15 cellular contexts compared by ENCODE assay signal in genomic region chr5:157519579-157520253, GRCh38. TPM values are rescaled to one million over a fixed set of nuclear protein-coding genes. Genes with fewer than 3 reads are reported as not detected.
DNase-seq lines count a peak whose midpoint lies in the region; ATAC-seq lines count a peak whose summit lies in the region.
"Had no signal": no experiment of that assay in that cellular context is flagged by ENCODE, and none has a peak within 500 bp of the region (broad histone marks: within the 10 kb centered on the region; RNA-seq: fewer than 3 reads in every experiment).

No MANE protein-coding gene starts in this region.

- H3K27ac Mint-ChIP-seq in activated CD4-positive, alpha-beta T cell treated with anti-CD3 and anti-CD28 coated beads, Interleukin-2, amount 10 ng/mL, durations not matched to agents 7 days and 5 days = peak overlapping the region; percentile 13
- H3K27ac Mint-ChIP-seq in stimulated activated memory B cell treated with anti-CD40 and anti-IgM and Interleukin-4, amounts not matched to agents 10 μg/mL and 1 μg/mL and 100 μg/mL, for 72 hours = peak overlapping the region; percentile 82

- POLR2A ChIA-PET in activated CD4-positive, alpha-beta T cell treated with anti-CD3 and anti-CD28 coated beads, Interleukin-2, amount 10 ng/mL, durations not matched to agents 7 days and 5 days (lab: Charles Lee) = no interaction called here

- H3K4me3 Mint-ChIP-seq in activated CD4-positive, alpha-beta T cell treated with anti-CD3 and anti-CD28 coated beads, Interleukin-2, amount 10 ng/mL, durations not matched to agents 7 days and 5 days = no peak overlapping the region
- H3K4me3 Mint-ChIP-seq in stimulated activated memory B cell treated with anti-CD40 and anti-IgM and Interleukin-4, amounts not matched to agents 10 μg/mL and 1 μg/mL and 100 μg/mL, for 72 hours = no peak overlapping the region

- ATAC-seq in GM21526 (IDR thresholded peaks at IDR 0.05; ENCODE audit: low FRiP score, unreplicated experiment) = peak; percentile 52
- peak; percentile 55 for ATAC-seq in HG03439 (IDR thresholded peaks at IDR 0.05; ENCODE audit: unreplicated experiment)
- peak; percentile 80 for ATAC-seq in stimulated activated memory B cell treated with anti-CD40 and anti-IgM and Interleukin-4, amounts not matched to agents 10 μg/mL and 1 μg/mL and 100 μg/mL, for 72 hours

- peaks cover 76% of the 10 kb centered on the region for H3K36me3 Mint-ChIP-seq in activated CD4-positive, alpha-beta T cell treated with anti-CD3 and anti-CD28 coated beads, Interleukin-2, amount 10 ng/mL, durations not matched to agents 7 days and 5 days (ENCODE audit: low read depth)
- H3K36me3 Mint-ChIP-seq in stimulated activated memory B cell treated with anti-CD40 and anti-IgM and Interleukin-4, amounts not matched to agents 10 μg/mL and 1 μg/mL and 100 μg/mL, for 72 hours = peaks cover 49% of the 10 kb centered on the region

- H3K27me3 Mint-ChIP-seq in activated CD4-positive, alpha-beta T cell treated with anti-CD3 and anti-CD28 coated beads, Interleukin-2, amount 10 ng/mL, durations not matched to agents 7 days and 5 days = no peaks in the 10 kb centered on the region
- H3K27me3 Mint-ChIP-seq in stimulated activated memory B cell treated with anti-CD40 and anti-IgM and Interleukin-4, amounts not matched to agents 10 μg/mL and 1 μg/mL and 100 μg/mL, for 72 hours = no peaks in the 10 kb centered on the region

- no peak for DNase-seq in activated CD4-positive, alpha-beta T cell treated with anti-CD3 and anti-CD28 coated beads, Interleukin-2, amount 10 ng/mL, durations not matched to agents 7 days and 5 days
- no peak for DNase-seq in activated CD4-positive, alpha-beta T cell treated with anti-CD3 and anti-CD28 coated beads, Interleukin-2, amount 50 U/mL, for 1 hour
- DNase-seq in NK-92 treated with Interleukin-12 subunit alpha and Interleukin-12 subunit beta, amount 100 ng/mL, for 24 hours (lab: John Stamatoyannopoulos, UW) = no peak
- DNase-seq in NCI-H446 (lab: John Stamatoyannopoulos, UW) = no peak
- no peak for DNase-seq in MV-4-11 (lab: John Stamatoyannopoulos, UW)
- DNase-seq: adrenal gland, dorsolateral prefrontal cortex, head of caudate nucleus, MM.1S, NCI-H526 treated with DMSO at 0.1 percent for 48 hours, posterior cingulate gyrus, trophoblast cell had no signal

- peaks cover 46% of the 10 kb centered on the region for H3K4me1 Mint-ChIP-seq in activated CD4-positive, alpha-beta T cell treated with anti-CD3 and anti-CD28 coated beads, Interleukin-2, amount 10 ng/mL, durations not matched to agents 7 days and 5 days
- peaks cover 61% of the 10 kb centered on the region for H3K4me1 Mint-ChIP-seq in stimulated activated memory B cell treated with anti-CD40 and anti-IgM and Interleukin-4, amounts not matched to agents 10 μg/mL and 1 μg/mL and 100 μg/mL, for 72 hours

- H3K9me3 Mint-ChIP-seq in activated CD4-positive, alpha-beta T cell treated with anti-CD3 and anti-CD28 coated beads, Interleukin-2, amount 10 ng/mL, durations not matched to agents 7 days and 5 days = no peaks in the 10 kb centered on the region
- H3K9me3 Mint-ChIP-seq in stimulated activated memory B cell treated with anti-CD40 and anti-IgM and Interleukin-4, amounts not matched to agents 10 μg/mL and 1 μg/mL and 100 μg/mL, for 72 hours = peaks cover 4% of the 10 kb centered on the region

- CTCF ChIA-PET in activated CD4-positive, alpha-beta T cell treated with anti-CD3 and anti-CD28 coated beads, Interleukin-2, amount 10 ng/mL, durations not matched to agents 7 days and 5 days (lab: Charles Lee) = interaction anchor here (0.6 kb wide), 1 partner anchor 88 kb away, joined by 4 read pairs; no protein-coding TSS in a partner anchor

RNA-seq across cellular contexts. Expression of gene ADAM19, which starts 55.9 kb away (rescaled TPM):
- total RNA-seq in activated CD4-positive, alpha-beta T cell treated with anti-CD3 and anti-CD28 coated beads, Interleukin-2, amount 10 ng/mL, durations not matched to agents 7 days and 5 days = 100 to 1,000 TPM; 118 to 127 TPM

RNA-seq across cellular contexts. Expression of gene NIPAL4, which starts 59.7 kb away (rescaled TPM):
- total RNA-seq in activated CD4-positive, alpha-beta T cell treated with anti-CD3 and anti-CD28 coated beads, Interleukin-2, amount 10 ng/mL, durations not matched to agents 7 days and 5 days = under 1 TPM; 0.10 to 0.17 TPM
